ENCODE assay signal across 1 cellular context in the genomic region with DNA sequence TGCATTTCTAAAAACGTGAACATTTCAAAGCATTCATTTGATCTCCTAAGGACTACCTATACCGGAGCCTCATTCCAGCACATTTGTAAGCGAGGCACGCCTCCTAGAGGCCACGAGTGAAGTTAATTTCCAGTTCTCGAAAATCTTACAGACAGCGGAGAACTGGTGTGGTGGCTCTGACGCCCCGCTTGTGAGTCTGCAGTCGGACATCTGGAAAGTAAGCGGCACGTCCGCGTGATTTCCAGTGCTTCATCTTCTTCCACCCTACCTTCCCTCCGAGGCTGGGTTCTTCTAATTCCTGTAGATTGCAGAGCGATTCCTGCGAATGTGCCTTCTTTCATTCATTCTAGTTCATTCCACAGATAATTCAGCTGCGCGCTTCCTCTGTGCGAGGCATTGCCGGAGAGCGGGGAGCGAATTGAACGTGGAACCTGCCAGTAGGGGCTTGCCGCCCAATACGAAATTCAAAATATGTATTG.
TF ChIP-seq lines count a peak whose summit lies in the region.

No MANE protein-coding gene starts in this region.

TF ChIP-seq in HEK293, 187 proteins besides CTCF, POLR2A, EP300 and RAD21 (continued from another document and continues in another):
- TF ChIP-seq, protein P1, sequence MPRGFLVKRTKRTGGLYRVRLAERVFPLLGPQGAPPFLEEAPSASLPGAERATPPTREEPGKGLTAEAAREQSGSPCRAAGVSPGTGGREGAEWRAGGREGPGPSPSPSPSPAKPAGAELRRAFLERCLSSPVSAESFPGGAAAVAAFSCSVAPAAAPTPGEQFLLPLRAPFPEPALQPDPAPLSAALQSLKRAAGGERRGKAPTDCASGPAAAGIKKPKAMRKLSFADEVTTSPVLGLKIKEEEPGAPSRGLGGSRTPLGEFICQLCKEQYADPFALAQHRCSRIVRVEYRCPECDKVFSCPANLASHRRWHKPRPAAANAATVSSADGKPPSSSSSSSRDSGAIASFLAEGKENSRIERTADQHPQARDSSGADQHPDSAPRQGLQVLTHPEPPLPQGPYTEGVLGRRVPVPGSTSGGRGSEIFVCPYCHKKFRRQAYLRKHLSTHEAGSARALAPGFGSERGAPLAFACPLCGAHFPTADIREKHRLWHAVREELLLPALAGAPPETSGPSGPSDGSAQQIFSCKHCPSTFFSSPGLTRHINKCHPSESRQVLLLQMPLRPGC (tag by site-specific recombination; IDR thresholded peaks at IDR 0.05) = no peak
- no peak for TF ChIP-seq ZNF140 (tag by site-specific recombination; IDR thresholded peaks at IDR 0.05)
- TF ChIP-seq ZFHX2 (tag by site-specific recombination; conservative IDR thresholded peaks at IDR 0.05) = no peak
- no peak for TF ChIP-seq ZNF404 (tag by site-specific recombination; IDR thresholded peaks at IDR 0.05)
- TF ChIP-seq ZNF596 (tag by site-specific recombination; IDR thresholded peaks at IDR 0.05) = no peak
- TF ChIP-seq, protein P2, sequence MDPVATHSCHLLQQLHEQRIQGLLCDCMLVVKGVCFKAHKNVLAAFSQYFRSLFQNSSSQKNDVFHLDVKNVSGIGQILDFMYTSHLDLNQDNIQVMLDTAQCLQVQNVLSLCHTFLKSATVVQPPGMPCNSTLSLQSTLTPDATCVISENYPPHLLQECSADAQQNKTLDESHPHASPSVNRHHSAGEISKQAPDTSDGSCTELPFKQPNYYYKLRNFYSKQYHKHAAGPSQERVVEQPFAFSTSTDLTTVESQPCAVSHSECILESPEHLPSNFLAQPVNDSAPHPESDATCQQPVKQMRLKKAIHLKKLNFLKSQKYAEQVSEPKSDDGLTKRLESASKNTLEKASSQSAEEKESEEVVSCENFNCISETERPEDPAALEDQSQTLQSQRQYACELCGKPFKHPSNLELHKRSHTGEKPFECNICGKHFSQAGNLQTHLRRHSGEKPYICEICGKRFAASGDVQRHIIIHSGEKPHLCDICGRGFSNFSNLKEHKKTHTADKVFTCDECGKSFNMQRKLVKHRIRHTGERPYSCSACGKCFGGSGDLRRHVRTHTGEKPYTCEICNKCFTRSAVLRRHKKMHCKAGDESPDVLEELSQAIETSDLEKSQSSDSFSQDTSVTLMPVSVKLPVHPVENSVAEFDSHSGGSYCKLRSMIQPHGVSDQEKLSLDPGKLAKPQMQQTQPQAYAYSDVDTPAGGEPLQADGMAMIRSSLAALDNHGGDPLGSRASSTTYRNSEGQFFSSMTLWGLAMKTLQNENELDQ (tag by site-specific recombination; IDR thresholded peaks at IDR 0.05; ENCODE audit: low read depth) = no peak
- TF ChIP-seq ZNF791 (tag by site-specific recombination; IDR thresholded peaks at IDR 0.05) = no peak
- TF ChIP-seq ZFP37 (tag by site-specific recombination; IDR thresholded peaks at IDR 0.05) = peak; percentile 62; the same call in 1 of the 2 replicates
- TF ChIP-seq KLF16 (tag by site-specific recombination; IDR thresholded peaks at IDR 0.05) = no peak
- no peak for TF ChIP-seq ZNF768 (tag by site-specific recombination; IDR thresholded peaks at IDR 0.05)
- TF ChIP-seq, protein P3, sequence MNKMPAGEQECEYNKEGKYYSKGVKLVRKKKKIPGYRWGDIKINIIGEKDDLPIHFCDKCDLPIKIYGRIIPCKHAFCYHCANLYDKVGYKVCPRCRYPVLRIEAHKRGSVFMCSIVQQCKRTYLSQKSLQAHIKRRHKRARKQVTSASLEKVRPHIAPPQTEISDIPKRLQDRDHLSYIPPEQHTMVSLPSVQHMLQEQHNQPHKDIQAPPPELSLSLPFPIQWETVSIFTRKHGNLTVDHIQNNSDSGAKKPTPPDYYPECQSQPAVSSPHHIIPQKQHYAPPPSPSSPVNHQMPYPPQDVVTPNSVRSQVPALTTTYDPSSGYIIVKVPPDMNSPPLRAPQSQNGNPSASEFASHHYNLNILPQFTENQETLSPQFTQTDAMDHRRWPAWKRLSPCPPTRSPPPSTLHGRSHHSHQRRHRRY (tag by site-specific recombination; IDR thresholded peaks at IDR 0.05) = no peak
- no peak for TF ChIP-seq ZNF658 (tag by site-specific recombination; IDR thresholded peaks at IDR 0.05)
- no peak for TF ChIP-seq ZNF626 (tag by site-specific recombination; IDR thresholded peaks at IDR 0.05)
- no peak for TF ChIP-seq SCRT1 (tag by site-specific recombination; IDR thresholded peaks at IDR 0.05; ENCODE audit: borderline replicate concordance)
- TF ChIP-seq ZNF292 (tag by site-specific recombination; IDR thresholded peaks at IDR 0.05; ENCODE audit: borderline replicate concordance, low read depth) = no peak
- TF ChIP-seq ZNF157 (tag by site-specific recombination; IDR thresholded peaks at IDR 0.05) = no peak
- no peak for TF ChIP-seq ZNF621 (tag by site-specific recombination; IDR thresholded peaks at IDR 0.05)
- no peak for TF ChIP-seq ZNF585B (tag by site-specific recombination; IDR thresholded peaks at IDR 0.05)
- peak; percentile 35; the same call in 1 of the 2 replicates for TF ChIP-seq TCF7L2 (IDR thresholded peaks at IDR 0.05; ENCODE audit: borderline replicate concordance, low read depth, low read length)
- TF ChIP-seq ZNF548 (tag by site-specific recombination; IDR thresholded peaks at IDR 0.05) = no peak
- TF ChIP-seq ZNF146 (tag by site-specific recombination; IDR thresholded peaks at IDR 0.05) = no peak
- TF ChIP-seq, protein P4, sequence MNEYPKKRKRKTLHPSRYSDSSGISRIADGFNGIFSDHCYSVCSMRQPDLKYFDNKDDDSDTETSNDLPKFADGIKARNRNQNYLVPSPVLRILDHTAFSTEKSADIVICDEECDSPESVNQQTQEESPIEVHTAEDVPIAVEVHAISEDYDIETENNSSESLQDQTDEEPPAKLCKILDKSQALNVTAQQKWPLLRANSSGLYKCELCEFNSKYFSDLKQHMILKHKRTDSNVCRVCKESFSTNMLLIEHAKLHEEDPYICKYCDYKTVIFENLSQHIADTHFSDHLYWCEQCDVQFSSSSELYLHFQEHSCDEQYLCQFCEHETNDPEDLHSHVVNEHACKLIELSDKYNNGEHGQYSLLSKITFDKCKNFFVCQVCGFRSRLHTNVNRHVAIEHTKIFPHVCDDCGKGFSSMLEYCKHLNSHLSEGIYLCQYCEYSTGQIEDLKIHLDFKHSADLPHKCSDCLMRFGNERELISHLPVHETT (tag by site-specific recombination; IDR thresholded peaks at IDR 0.05) = no peak
- TF ChIP-seq ZNF311 (tag by site-specific recombination; IDR thresholded peaks at IDR 0.05; ENCODE audit: borderline replicate concordance) = no peak
- TF ChIP-seq ZNF677 (tag by site-specific recombination; IDR thresholded peaks at IDR 0.05) = no peak
- no peak for TF ChIP-seq KLF9 (tag by site-specific recombination; IDR thresholded peaks at IDR 0.05; ENCODE audit: low read depth)
- no peak for TF ChIP-seq ZNF560 (tag by site-specific recombination; IDR thresholded peaks at IDR 0.05; ENCODE audit: borderline replicate concordance)
- TF ChIP-seq ZNF211 (tag by site-specific recombination; IDR thresholded peaks at IDR 0.05; ENCODE audit: low read depth) = no peak
- TF ChIP-seq, protein P5, sequence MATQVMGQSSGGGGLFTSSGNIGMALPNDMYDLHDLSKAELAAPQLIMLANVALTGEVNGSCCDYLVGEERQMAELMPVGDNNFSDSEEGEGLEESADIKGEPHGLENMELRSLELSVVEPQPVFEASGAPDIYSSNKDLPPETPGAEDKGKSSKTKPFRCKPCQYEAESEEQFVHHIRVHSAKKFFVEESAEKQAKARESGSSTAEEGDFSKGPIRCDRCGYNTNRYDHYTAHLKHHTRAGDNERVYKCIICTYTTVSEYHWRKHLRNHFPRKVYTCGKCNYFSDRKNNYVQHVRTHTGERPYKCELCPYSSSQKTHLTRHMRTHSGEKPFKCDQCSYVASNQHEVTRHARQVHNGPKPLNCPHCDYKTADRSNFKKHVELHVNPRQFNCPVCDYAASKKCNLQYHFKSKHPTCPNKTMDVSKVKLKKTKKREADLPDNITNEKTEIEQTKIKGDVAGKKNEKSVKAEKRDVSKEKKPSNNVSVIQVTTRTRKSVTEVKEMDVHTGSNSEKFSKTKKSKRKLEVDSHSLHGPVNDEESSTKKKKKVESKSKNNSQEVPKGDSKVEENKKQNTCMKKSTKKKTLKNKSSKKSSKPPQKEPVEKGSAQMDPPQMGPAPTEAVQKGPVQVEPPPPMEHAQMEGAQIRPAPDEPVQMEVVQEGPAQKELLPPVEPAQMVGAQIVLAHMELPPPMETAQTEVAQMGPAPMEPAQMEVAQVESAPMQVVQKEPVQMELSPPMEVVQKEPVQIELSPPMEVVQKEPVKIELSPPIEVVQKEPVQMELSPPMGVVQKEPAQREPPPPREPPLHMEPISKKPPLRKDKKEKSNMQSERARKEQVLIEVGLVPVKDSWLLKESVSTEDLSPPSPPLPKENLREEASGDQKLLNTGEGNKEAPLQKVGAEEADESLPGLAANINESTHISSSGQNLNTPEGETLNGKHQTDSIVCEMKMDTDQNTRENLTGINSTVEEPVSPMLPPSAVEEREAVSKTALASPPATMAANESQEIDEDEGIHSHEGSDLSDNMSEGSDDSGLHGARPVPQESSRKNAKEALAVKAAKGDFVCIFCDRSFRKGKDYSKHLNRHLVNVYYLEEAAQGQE (tag by site-specific recombination; IDR thresholded peaks at IDR 0.05) = no peak
- TF ChIP-seq GFI1B (tag by site-specific recombination; IDR thresholded peaks at IDR 0.05) = no peak
- no peak for TF ChIP-seq ZNF16 (tag by site-specific recombination; IDR thresholded peaks at IDR 0.05; ENCODE audit: low read depth)
- TF ChIP-seq FEZF1 (tag by site-specific recombination; IDR thresholded peaks at IDR 0.05) = no peak
- no peak for TF ChIP-seq ZNF37A (tag by site-specific recombination; IDR thresholded peaks at IDR 0.05)
- TF ChIP-seq, protein P6, sequence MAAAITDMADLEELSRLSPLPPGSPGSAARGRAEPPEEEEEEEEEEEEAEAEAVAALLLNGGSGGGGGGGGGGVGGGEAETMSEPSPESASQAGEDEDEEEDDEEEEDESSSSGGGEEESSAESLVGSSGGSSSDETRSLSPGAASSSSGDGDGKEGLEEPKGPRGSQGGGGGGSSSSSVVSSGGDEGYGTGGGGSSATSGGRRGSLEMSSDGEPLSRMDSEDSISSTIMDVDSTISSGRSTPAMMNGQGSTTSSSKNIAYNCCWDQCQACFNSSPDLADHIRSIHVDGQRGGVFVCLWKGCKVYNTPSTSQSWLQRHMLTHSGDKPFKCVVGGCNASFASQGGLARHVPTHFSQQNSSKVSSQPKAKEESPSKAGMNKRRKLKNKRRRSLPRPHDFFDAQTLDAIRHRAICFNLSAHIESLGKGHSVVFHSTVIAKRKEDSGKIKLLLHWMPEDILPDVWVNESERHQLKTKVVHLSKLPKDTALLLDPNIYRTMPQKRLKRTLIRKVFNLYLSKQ (tag by site-specific recombination; IDR thresholded peaks at IDR 0.05; ENCODE audit: borderline replicate concordance) = no peak
- TF ChIP-seq MZF1 (tag by site-specific recombination; IDR thresholded peaks at IDR 0.05; ENCODE audit: borderline replicate concordance) = no peak
- TF ChIP-seq SP7 (tag by site-specific recombination; IDR thresholded peaks at IDR 0.05) = peak; percentile 37; the same call in 1 of the 2 replicates
- no peak for TF ChIP-seq ZNF184 (tag by site-specific recombination; IDR thresholded peaks at IDR 0.05)
- TF ChIP-seq, protein P7, sequence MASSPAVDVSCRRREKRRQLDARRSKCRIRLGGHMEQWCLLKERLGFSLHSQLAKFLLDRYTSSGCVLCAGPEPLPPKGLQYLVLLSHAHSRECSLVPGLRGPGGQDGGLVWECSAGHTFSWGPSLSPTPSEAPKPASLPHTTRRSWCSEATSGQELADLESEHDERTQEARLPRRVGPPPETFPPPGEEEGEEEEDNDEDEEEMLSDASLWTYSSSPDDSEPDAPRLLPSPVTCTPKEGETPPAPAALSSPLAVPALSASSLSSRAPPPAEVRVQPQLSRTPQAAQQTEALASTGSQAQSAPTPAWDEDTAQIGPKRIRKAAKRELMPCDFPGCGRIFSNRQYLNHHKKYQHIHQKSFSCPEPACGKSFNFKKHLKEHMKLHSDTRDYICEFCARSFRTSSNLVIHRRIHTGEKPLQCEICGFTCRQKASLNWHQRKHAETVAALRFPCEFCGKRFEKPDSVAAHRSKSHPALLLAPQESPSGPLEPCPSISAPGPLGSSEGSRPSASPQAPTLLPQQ (tag by site-specific recombination; IDR thresholded peaks at IDR 0.05) = peak; percentile 29; the same call in 1 of the 2 replicates
- TF ChIP-seq, protein P8, sequence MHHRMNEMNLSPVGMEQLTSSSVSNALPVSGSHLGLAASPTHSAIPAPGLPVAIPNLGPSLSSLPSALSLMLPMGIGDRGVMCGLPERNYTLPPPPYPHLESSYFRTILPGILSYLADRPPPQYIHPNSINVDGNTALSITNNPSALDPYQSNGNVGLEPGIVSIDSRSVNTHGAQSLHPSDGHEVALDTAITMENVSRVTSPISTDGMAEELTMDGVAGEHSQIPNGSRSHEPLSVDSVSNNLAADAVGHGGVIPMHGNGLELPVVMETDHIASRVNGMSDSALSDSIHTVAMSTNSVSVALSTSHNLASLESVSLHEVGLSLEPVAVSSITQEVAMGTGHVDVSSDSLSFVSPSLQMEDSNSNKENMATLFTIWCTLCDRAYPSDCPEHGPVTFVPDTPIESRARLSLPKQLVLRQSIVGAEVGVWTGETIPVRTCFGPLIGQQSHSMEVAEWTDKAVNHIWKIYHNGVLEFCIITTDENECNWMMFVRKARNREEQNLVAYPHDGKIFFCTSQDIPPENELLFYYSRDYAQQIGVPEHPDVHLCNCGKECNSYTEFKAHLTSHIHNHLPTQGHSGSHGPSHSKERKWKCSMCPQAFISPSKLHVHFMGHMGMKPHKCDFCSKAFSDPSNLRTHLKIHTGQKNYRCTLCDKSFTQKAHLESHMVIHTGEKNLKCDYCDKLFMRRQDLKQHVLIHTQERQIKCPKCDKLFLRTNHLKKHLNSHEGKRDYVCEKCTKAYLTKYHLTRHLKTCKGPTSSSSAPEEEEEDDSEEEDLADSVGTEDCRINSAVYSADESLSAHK (tag by site-specific recombination; IDR thresholded peaks at IDR 0.05) = no peak
- TF ChIP-seq ZNF19 (tag by site-specific recombination; IDR thresholded peaks at IDR 0.05; ENCODE audit: low read depth) = no peak
- no peak for TF ChIP-seq ZNF274 (IDR thresholded peaks at IDR 0.05; ENCODE audit: low read length)
- no peak for TF ChIP-seq ZNF274 (tag by site-specific recombination; IDR thresholded peaks at IDR 0.05; ENCODE audit: borderline replicate concordance)
- TF ChIP-seq ZNF138 (tag by site-specific recombination; IDR thresholded peaks at IDR 0.05; ENCODE audit: borderline replicate concordance) = no peak
- TF ChIP-seq, protein P9, sequence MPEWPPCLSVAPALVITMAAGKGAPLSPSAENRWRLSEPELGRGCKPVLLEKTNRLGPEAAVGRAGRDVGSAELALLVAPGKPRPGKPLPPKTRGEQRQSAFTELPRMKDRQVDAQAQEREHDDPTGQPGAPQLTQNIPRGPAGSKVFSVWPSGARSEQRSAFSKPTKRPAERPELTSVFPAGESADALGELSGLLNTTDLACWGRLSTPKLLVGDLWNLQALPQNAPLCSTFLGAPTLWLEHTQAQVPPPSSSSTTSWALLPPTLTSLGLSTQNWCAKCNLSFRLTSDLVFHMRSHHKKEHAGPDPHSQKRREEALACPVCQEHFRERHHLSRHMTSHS (tag by site-specific recombination; IDR thresholded peaks at IDR 0.05) = no peak
- peak; percentile 93 for TF ChIP-seq ZNF654 (tag by site-specific recombination; IDR thresholded peaks at IDR 0.05; ENCODE audit: low read depth)
- no peak for TF ChIP-seq ZNF341 (tag by site-specific recombination; IDR thresholded peaks at IDR 0.05; ENCODE audit: low read depth)
- no peak for TF ChIP-seq ZNF792 (tag by site-specific recombination; IDR thresholded peaks at IDR 0.05)
- no peak for TF ChIP-seq ZNF549 (tag by site-specific recombination; IDR thresholded peaks at IDR 0.05)
- no peak for TF ChIP-seq ZNF416 (tag by site-specific recombination; IDR thresholded peaks at IDR 0.05)
- TF ChIP-seq KLF10 (tag by site-specific recombination; IDR thresholded peaks at IDR 0.05) = no peak
- no peak for TF ChIP-seq ZNF239 (tag by site-specific recombination; IDR thresholded peaks at IDR 0.05)
- no peak for TF ChIP-seq ZNF48 (tag by site-specific recombination; IDR thresholded peaks at IDR 0.05)
